8 cellular contexts compared by ENCODE assay signal in the genomic region with DNA sequence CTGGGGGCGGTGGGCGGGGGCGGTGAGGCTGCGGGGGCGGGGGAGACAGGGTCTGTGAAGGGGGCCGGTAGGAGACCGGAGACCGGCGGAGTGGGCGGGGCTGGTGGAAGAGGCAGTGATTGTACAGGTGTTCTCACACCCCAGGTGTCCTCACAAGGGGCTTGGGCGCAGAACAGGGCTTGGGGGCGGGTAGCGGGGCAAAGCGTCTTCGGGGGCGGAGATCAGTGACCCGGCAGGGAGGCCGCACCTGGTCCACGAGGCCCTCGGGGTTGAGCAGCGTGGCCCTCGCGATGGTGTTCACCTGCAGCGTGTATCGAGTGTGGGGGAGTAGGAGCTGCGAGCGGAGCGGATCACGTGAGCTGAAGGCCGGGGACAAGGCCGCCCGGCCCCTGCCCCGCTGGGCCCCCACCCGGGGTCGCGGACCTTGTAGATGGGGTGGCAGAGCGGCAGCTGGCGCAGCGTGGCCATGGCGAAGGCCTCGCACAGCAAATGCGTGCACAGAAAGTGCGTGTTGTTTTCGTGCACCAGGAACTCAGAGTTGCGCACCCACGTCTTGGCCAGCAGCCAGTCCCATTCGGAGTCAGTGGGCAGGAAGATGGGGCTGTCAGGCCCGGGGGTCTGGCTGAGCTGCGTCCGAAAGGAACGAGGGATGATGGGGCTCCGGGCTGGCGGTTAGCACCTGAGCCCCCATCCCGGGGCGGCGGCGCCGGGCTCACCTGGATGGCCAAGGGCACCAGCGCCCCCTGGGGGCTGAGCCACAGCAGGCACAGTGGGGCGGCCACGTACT. TPM values are rescaled to one million over a fixed set of nuclear protein-coding genes. Genes with fewer than 3 reads are reported as not detected.
DNase-seq lines count a peak whose midpoint lies in the region; ATAC-seq and TF ChIP-seq lines count a peak whose summit lies in the region.

No MANE protein-coding gene starts in this region.

- H4K20me1 ChIP-seq in KMS-11 (ENCODE audit: insufficient read depth): no peaks in the 10 kb centered on the region

- H3K36me3 ChIP-seq in KMS-11 (ENCODE audit: insufficient read depth) (no peaks in the 10 kb centered on the region), right lobe of liver (no peaks in the 10 kb centered on the region)

- TF ChIP-seq POLR2A in right lobe of liver (IDR thresholded peaks at IDR 0.05): no peak

- H3K27me3 ChIP-seq in KMS-11 (ENCODE audit: insufficient read depth, low read depth) (no peaks in the 10 kb centered on the region; the same call in 1 of the 2 replicates), right lobe of liver (peaks cover 0 to 9% of the 10 kb centered on the region in 2 donors)

- H3K79me2 ChIP-seq in KMS-11 (ENCODE audit: insufficient read depth, low read depth): no peaks in the 10 kb centered on the region

- intact Hi-C loops in right lobe of liver (cut with DNase I): loop anchor here in 1 of 2 donors (10.0 kb wide), 1 partner anchor 45 kb away; no protein-coding TSS in a partner anchor

- H3K9ac ChIP-seq in KMS-11: no peak overlapping the region

- 10% methylated on average over 2 of the region's 61 CpGs for WGBS in right lobe of liver (ENCODE audit: insufficient coverage, low coverage, low lambda C conversion rate, missing lambda C conversion rate)

- H3K4me1 ChIP-seq in KMS-11 (ENCODE audit: low read depth, poor library complexity, severe bottlenecking): no peaks in the 10 kb centered on the region
- H3K4me1 ChIP-seq in right lobe of liver: peaks cover 0 to 6% (median 2%) of the 10 kb centered on the region in 4 donors

- DNase-seq in D341Med (ENCODE audit: low spot score): peak; percentile 80
- peak; percentile 72 for DNase-seq in activated CD4-positive, CD25-positive, alpha-beta regulatory T cell treated with anti-CD3 and anti-CD28 coated beads, Interleukin-2, amount 50 U/mL, for 16 hours (ENCODE audit: low read depth, low spot score)
- DNase-seq in cerebellum (ENCODE audit: low spot score): peak; percentile 53
- DNase-seq in right lobe of liver: peak in 2 of 3 donors; percentile 66 to 69
- peak; percentile 51 to 68 for DNase-seq in stimulated activated CD8-positive, alpha-beta memory T cell treated with anti-CD3 and anti-CD28 coated beads, Interleukin-15, amount 100 ng/mL, for 48 hours (ENCODE audit: low read depth in 2 of 2)

- peak; percentile 72 to 86 (median 78) for ATAC-seq in right lobe of liver
- no peak for ATAC-seq in GM21737 (IDR thresholded peaks at IDR 0.05; ENCODE audit: unreplicated experiment)
- ATAC-seq in GM19324 (IDR thresholded peaks at IDR 0.05; ENCODE audit: low FRiP score, unreplicated experiment): no peak

- no peak overlapping the region for H2AFZ ChIP-seq in KMS-11 (ENCODE audit: low read depth)

- H3K9me3 ChIP-seq in right lobe of liver: no peaks in the 10 kb centered on the region

- H3K4me3 ChIP-seq in KMS-11 (IDR thresholded peaks at IDR 0.05; ENCODE audit: insufficient read depth, low read depth, low read length) (no peak overlapping the region), right lobe of liver (peak overlapping the region in 1 of 3 donors; percentile 10)

- no peak overlapping the region for H3K27ac ChIP-seq in KMS-11
- no peak overlapping the region for H3K27ac ChIP-seq in right lobe of liver

- no peak overlapping the region for H3K4me2 ChIP-seq in KMS-11

- TF ChIP-seq CTCF in KMS-11 (conservative IDR thresholded peaks at IDR 0.05; ENCODE audit: low read depth, low read length): peak; percentile 37; the same call in 1 of the 2 replicates
- peak; percentile 71 to 81 (median 74) for TF ChIP-seq CTCF in right lobe of liver (IDR thresholded peaks at IDR 0.05)

RNA-seq across cellular contexts. Expression of a gene that starts 8.5 kb away (rescaled TPM):
- total RNA-seq in cerebellum (0.45 TPM), right lobe of liver (not detected)

RNA-seq across cellular contexts. Expression of a gene that starts 14.0 kb away (rescaled TPM):
- total RNA-seq in cerebellum (0.73 TPM), right lobe of liver (not detected)

RNA-seq across cellular contexts. Expression of a gene that starts 22.3 kb away (rescaled TPM):
- not detected for total RNA-seq in cerebellum
- total RNA-seq in right lobe of liver: not detected

RNA-seq across cellular contexts. Expression of a gene that starts 42.3 kb away (rescaled TPM):
- total RNA-seq in cerebellum (7.7 TPM), right lobe of liver (100 to 1,000 TPM in 1 of 6 experiments, 10 to 100 TPM in 5; 25.7 to 118 (median 55.2) TPM)

RNA-seq across cellular contexts. Expression of a gene that starts 52.9 kb away (rescaled TPM):
- total RNA-seq in cerebellum (29.9 TPM), right lobe of liver (10 to 100 TPM in 4 of 6 experiments, 1 to 10 TPM in 2; 4.4 to 18.6 (median 13.2) TPM)

Comparison
In these comparisons a context has a peak if more than half of its experiments do, and no peak if none do; other contexts are left out.
1. ATAC-seq: peak in right lobe of liver (4 of 4); none in GM21737 (single experiment) and GM19324 (single experiment).
2. Peak in every context shown above with its lines, with median percentiles within 50 percentile points of each other: DNase-seq.